In the genomic region with DNA sequence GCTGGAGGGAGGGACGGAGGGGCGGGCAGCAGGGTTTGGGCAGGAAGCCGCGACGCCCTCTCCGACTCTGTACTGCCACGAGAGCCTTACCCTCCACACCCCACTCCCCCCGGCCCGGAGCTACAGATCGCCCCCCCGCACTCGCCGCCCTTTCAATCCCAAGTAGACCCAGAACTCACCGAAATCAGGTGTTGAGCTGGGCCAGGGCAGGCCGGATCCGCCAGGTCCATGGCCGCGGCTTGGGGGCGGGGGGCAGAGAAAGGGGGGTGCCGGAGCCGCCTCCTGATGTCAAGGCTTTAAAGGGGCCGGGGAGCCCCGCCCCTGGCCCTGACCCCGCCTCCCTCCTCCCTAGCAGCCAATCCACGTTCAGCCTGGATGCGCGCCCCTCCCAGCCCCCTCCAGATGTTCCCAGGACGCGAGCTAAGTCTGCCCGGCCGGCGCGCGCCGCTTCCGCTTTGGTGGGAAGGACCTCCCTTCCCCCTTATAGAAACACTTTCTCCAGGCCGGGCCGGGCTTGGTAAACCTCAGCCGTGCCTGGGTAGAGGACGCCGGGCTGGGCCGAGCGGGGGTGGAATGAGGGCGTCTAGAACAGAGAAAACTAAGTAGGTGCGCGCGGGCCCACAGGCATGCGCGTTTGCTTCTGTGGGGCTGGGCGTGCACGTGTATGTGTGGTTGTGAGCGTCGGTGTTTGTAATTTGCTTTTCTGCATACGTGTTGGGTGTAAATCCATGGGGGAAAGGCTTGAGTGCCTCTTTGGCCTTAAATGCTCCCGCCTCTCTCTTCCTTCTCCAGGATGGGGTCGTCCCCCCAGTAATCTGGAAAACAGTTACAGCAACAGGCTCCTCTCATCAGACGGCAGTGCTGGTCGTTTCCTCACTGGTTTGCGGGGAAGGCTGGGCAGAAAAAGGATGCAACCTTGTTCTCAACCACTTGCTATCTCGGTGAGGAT, we compare ENCODE assay signal across 1 cellular context.
A peak's percentile ranks its signal among the peaks of the same experiment; 100 is the strongest.
TF ChIP-seq lines count a peak whose summit lies in the region.

Gene NCKAP5L, minus strand, starts transcription at position 271 of the 949 bp plus-strand sequence. CDS start 24,369 bp downstream, outside the sequence.

TF ChIP-seq in HepG2, 621 proteins besides CTCF, POLR2A, EP300 and RAD21 (continued from another document and continues in another):
- TF ChIP-seq, protein P1, sequence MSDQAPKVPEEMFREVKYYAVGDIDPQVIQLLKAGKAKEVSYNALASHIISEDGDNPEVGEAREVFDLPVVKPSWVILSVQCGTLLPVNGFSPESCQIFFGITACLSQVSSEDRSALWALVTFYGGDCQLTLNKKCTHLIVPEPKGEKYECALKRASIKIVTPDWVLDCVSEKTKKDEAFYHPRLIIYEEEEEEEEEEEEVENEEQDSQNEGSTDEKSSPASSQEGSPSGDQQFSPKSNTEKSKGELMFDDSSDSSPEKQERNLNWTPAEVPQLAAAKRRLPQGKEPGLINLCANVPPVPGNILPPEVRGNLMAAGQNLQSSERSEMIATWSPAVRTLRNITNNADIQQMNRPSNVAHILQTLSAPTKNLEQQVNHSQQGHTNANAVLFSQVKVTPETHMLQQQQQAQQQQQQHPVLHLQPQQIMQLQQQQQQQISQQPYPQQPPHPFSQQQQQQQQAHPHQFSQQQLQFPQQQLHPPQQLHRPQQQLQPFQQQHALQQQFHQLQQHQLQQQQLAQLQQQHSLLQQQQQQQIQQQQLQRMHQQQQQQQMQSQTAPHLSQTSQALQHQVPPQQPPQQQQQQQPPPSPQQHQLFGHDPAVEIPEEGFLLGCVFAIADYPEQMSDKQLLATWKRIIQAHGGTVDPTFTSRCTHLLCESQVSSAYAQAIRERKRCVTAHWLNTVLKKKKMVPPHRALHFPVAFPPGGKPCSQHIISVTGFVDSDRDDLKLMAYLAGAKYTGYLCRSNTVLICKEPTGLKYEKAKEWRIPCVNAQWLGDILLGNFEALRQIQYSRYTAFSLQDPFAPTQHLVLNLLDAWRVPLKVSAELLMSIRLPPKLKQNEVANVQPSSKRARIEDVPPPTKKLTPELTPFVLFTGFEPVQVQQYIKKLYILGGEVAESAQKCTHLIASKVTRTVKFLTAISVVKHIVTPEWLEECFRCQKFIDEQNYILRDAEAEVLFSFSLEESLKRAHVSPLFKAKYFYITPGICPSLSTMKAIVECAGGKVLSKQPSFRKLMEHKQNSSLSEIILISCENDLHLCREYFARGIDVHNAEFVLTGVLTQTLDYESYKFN (CRISPR knock-in tag; conservative IDR thresholded peaks at IDR 0.05) = 0 out of 2 replicates have a peak, but pooled peaks have one; percentile 45
- TF ChIP-seq ETV6 (CRISPR knock-in tag; conservative IDR thresholded peaks at IDR 0.05) (no peak), ZNF747 (CRISPR knock-in tag; IDR thresholded peaks at IDR 0.05; ENCODE audit: borderline replicate concordance) (no peak; the same call in 1 of the 2 replicates), ZNF407 (CRISPR knock-in tag; IDR thresholded peaks at IDR 0.05; ENCODE audit: not compliant biosample characterization) (peak; percentile 74), ZNF34 (CRISPR knock-in tag; IDR thresholded peaks at IDR 0.05; ENCODE audit: borderline replicate concordance) (no peak), CHCHD3 (CRISPR knock-in tag; IDR thresholded peaks at IDR 0.05) (no peak), ZNF737 (CRISPR knock-in tag; IDR thresholded peaks at IDR 0.05; ENCODE audit: borderline replicate concordance) (peak; percentile 30; the same call in 1 of the 2 replicates), ZNF766 (CRISPR knock-in tag; IDR thresholded peaks at IDR 0.05; ENCODE audit: borderline replicate concordance) (no peak), NR0B2 (CRISPR knock-in tag; IDR thresholded peaks at IDR 0.05) (peak; percentile 41), NRL (CRISPR knock-in tag; IDR thresholded peaks at IDR 0.05; ENCODE audit: borderline replicate concordance) (no peak), ZSCAN29 (CRISPR knock-in tag; conservative IDR thresholded peaks at IDR 0.05) (0 out of 2 replicates have a peak, but pooled peaks have one; percentile 23), POLR2G (IDR thresholded peaks at IDR 0.05; ENCODE audit: low read depth, low read length) (peak; percentile 70), KAT7 (CRISPR knock-in tag; IDR thresholded peaks at IDR 0.05; ENCODE audit: borderline replicate concordance) (no peak), FOXK2 (IDR thresholded peaks at IDR 0.05) (no peak), ZFYVE20 (CRISPR knock-in tag; IDR thresholded peaks at IDR 0.05; ENCODE audit: borderline replicate concordance, low read depth) (no peak), THAP8 (CRISPR knock-in tag; IDR thresholded peaks at IDR 0.05; ENCODE audit: borderline replicate concordance) (no peak), KDM1A (CRISPR knock-in tag; IDR thresholded peaks at IDR 0.05) (no peak), CBX1 (IDR thresholded peaks at IDR 0.05; ENCODE audit: low read depth) (no peak), ZNF335 (CRISPR knock-in tag; IDR thresholded peaks at IDR 0.05) (0 out of 2 replicates have a peak, but pooled peaks have one; percentile 46), ZNF710 (CRISPR knock-in tag; IDR thresholded peaks at IDR 0.05; ENCODE audit: borderline replicate concordance) (0 out of 2 replicates have a peak, but pooled peaks have one; percentile 9), RARA (CRISPR knock-in tag; IDR thresholded peaks at IDR 0.05) (no peak), ZNF891 (CRISPR knock-in tag; IDR thresholded peaks at IDR 0.05) (peak; percentile 82; the same call in 1 of the 2 replicates), TRIM24 (CRISPR knock-in tag; IDR thresholded peaks at IDR 0.05) (no peak), NFKBIZ (CRISPR knock-in tag; IDR thresholded peaks at IDR 0.05) (no peak), ZNF317 (CRISPR knock-in tag; IDR thresholded peaks at IDR 0.05) (no peak), ZNF12 (CRISPR knock-in tag; IDR thresholded peaks at IDR 0.05) (no peak)
- TF ChIP-seq, protein P2, sequence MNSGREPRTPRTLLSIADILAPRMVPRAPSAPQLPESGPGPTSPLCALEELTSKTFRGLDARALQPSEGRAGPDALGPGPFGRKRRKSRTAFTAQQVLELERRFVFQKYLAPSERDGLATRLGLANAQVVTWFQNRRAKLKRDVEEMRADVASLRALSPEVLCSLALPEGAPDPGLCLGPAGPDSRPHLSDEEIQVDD (CRISPR knock-in tag; IDR thresholded peaks at IDR 0.05; ENCODE audit: borderline replicate concordance) = no peak
- TF ChIP-seq, protein P3, sequence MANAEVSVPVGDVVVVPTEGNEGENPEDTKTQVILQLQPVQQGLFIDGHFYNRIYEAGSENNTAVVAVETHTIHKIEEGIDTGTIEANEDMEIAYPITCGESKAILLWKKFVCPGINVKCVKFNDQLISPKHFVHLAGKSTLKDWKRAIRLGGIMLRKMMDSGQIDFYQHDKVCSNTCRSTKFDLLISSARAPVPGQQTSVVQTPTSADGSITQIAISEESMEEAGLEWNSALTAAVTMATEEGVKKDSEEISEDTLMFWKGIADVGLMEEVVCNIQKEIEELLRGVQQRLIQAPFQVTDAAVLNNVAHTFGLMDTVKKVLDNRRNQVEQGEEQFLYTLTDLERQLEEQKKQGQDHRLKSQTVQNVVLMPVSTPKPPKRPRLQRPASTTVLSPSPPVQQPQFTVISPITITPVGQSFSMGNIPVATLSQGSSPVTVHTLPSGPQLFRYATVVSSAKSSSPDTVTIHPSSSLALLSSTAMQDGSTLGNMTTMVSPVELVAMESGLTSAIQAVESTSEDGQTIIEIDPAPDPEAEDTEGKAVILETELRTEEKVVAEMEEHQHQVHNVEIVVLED (CRISPR knock-in tag; IDR thresholded peaks at IDR 0.05; ENCODE audit: borderline replicate concordance) = peak; percentile 38; the same call in 1 of the 2 replicates
- TF ChIP-seq, protein P4, sequence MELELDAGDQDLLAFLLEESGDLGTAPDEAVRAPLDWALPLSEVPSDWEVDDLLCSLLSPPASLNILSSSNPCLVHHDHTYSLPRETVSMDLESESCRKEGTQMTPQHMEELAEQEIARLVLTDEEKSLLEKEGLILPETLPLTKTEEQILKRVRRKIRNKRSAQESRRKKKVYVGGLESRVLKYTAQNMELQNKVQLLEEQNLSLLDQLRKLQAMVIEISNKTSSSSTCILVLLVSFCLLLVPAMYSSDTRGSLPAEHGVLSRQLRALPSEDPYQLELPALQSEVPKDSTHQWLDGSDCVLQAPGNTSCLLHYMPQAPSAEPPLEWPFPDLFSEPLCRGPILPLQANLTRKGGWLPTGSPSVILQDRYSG (CRISPR knock-in tag; IDR thresholded peaks at IDR 0.05) = no peak
- TF ChIP-seq, protein P5, sequence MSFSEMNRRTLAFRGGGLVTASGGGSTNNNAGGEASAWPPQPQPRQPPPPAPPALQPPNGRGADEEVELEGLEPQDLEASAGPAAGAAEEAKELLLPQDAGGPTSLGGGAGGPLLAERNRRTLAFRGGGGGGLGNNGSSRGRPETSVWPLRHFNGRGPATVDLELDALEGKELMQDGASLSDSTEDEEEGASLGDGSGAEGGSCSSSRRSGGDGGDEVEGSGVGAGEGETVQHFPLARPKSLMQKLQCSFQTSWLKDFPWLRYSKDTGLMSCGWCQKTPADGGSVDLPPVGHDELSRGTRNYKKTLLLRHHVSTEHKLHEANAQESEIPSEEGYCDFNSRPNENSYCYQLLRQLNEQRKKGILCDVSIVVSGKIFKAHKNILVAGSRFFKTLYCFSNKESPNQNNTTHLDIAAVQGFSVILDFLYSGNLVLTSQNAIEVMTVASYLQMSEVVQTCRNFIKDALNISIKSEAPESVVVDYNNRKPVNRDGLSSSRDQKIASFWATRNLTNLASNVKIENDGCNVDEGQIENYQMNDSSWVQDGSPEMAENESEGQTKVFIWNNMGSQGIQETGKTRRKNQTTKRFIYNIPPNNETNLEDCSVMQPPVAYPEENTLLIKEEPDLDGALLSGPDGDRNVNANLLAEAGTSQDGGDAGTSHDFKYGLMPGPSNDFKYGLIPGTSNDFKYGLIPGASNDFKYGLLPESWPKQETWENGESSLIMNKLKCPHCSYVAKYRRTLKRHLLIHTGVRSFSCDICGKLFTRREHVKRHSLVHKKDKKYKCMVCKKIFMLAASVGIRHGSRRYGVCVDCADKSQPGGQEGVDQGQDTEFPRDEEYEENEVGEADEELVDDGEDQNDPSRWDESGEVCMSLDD (CRISPR knock-in tag; IDR thresholded peaks at IDR 0.05; ENCODE audit: borderline replicate concordance) = no peak
